In genomic region chr11:111449696-111450479, GRCh38 we compare ENCODE assay signal across 25 cellular contexts.
DNase-seq lines count a peak whose midpoint lies in the region; ATAC-seq and TF ChIP-seq lines count a peak whose summit lies in the region.
"Had no signal": no experiment of that assay in that cellular context is flagged by ENCODE, and none has a peak within 500 bp of the region (broad histone marks: within the 10 kb centered on the region; RNA-seq: fewer than 3 reads in every experiment).

No MANE protein-coding gene starts in this region.

- H3K36me3 ChIP-seq in SU-DHL-6 (ENCODE audit: low read length): no peaks in the 10 kb centered on the region
- H3K36me3 ChIP-seq: BE2C, left ventricle myocardium inferior, tibial nerve had no signal

- peak overlapping the region; percentile 9; the same call in 1 of the 2 replicates for H3K9ac ChIP-seq in SU-DHL-6 (ENCODE audit: low read length)
- H3K9ac ChIP-seq: GM23248 had no signal

- H3K27ac ChIP-seq in SU-DHL-6 (ENCODE audit: low read depth, low read length): no peak overlapping the region
- H3K27ac ChIP-seq: GM23248, left ventricle myocardium inferior, psoas muscle, skin epidermis, tibial nerve had no signal

- H3K4me3 ChIP-seq in SU-DHL-6 (ENCODE audit: insufficient read depth, low read length, poor library complexity, severe bottlenecking): no peak overlapping the region
- H3K4me3 ChIP-seq: GM23248, left ventricle myocardium inferior, psoas muscle, skin epidermis, tibial nerve had no signal

- ATAC-seq in GM19395 (IDR thresholded peaks at IDR 0.05; ENCODE audit: unreplicated experiment): peak; percentile 9
- no peak for ATAC-seq in HG02840 (IDR thresholded peaks at IDR 0.05; ENCODE audit: low FRiP score, unreplicated experiment)
- ATAC-seq: activated CD8-positive, alpha-beta T cell treated with anti-CD3 and anti-CD28 coated beads for 36 hours; activated T-cell treated with anti-CD3 and anti-CD28 coated beads, Interleukin-2, amount 50 U/mL, for 72 hours; effector memory CD8-positive, alpha-beta T cell had no signal

- peak overlapping the region; percentile 16 for H3K4me2 ChIP-seq in SU-DHL-6 (ENCODE audit: low read depth, low read length, poor library complexity, severe bottlenecking)

- peaks cover 5% of the 10 kb centered on the region; the same call in 1 of the 2 replicates for H3F3A ChIP-seq in SU-DHL-6 (ENCODE audit: insufficient read depth)

- TF ChIP-seq CTCF in SU-DHL-6 (IDR thresholded peaks at IDR 0.05; ENCODE audit: insufficient read depth, low read length, poor library complexity, severe bottlenecking): no peak

- H2AFZ ChIP-seq in SU-DHL-6 (ENCODE audit: low read depth, low read length, severe bottlenecking): no peak overlapping the region
- H2AFZ ChIP-seq: GM23248 had no signal

- H3K27me3 ChIP-seq in SU-DHL-6 (ENCODE audit: low read length): no peaks in the 10 kb centered on the region
- H3K27me3 ChIP-seq: BE2C, tibial nerve had no signal

- H4K20me1 ChIP-seq in SU-DHL-6 (ENCODE audit: low read depth, low read length): no peaks in the 10 kb centered on the region

- DNase-seq in hippocampal formation (lab: John Stamatoyannopoulos, UW): peak; percentile 47 to 56
- peak; percentile 82 for DNase-seq in superior temporal gyrus (ENCODE audit: extremely low spot score)
- no peak for DNase-seq in activated T-cell treated with anti-CD3 and anti-CD28 coated beads for 4 hours
- DNase-seq in kidney glomerular epithelial cell (lab: John Stamatoyannopoulos, UW): no peak
- DNase-seq: activated B cell treated with CpG ODN at 0.5 μM for 24 hours; activated CD8-positive, alpha-beta T cell treated with anti-CD3 and anti-CD28 coated beads for 36 hours; activated naive CD4-positive, alpha-beta T cell treated with anti-CD3 and anti-CD28 coated beads, Interleukin-2, amount 10 ng/mL, durations not matched to agents 7 days and 5 days; activated T-cell treated with anti-CD3 and anti-CD28 coated beads, Interleukin-2, amount 50 U/mL, for 72 hours; BE2C; cerebellar nuclear complex; effector memory CD8-positive, alpha-beta T cell; GM23248; left ventricle myocardium inferior; NCI-H1048; NCI-H2081 treated with DMSO at 0.1 percent for 48 hours; nephron progenitor cell; NK-92 treated with Interleukin-12 subunit alpha and Interleukin-12 subunit beta, amount 100 ng/mL, for 24 hours; psoas muscle; stimulated activated naive CD4-positive, alpha-beta T cell treated with Interleukin-2 at 50 U/mL for 16 hours; T1000 had no signal

- no peaks in the 10 kb centered on the region for H3K9me2 ChIP-seq in SU-DHL-6 (replicated peaks; ENCODE audit: insufficient read depth, low read length)

- H3K79me2 ChIP-seq in SU-DHL-6 (ENCODE audit: insufficient read depth, low read length): no peaks in the 10 kb centered on the region

- H3K9me3 ChIP-seq in SU-DHL-6 (ENCODE audit: insufficient read depth, low read length): no peaks in the 10 kb centered on the region
- H3K9me3 ChIP-seq: BE2C, left ventricle myocardium inferior, psoas muscle, tibial nerve had no signal

Comparison
In these comparisons a context has a peak if more than half of its experiments do, and no peak if none do; other contexts are left out.
1. DNase-seq: peak in hippocampal formation (2 of 2) and superior temporal gyrus (single experiment); none in activated T-cell treated with anti-CD3 and anti-CD28 coated beads for 4 hours (single experiment) and kidney glomerular epithelial cell (single experiment).